In the genomic region with DNA sequence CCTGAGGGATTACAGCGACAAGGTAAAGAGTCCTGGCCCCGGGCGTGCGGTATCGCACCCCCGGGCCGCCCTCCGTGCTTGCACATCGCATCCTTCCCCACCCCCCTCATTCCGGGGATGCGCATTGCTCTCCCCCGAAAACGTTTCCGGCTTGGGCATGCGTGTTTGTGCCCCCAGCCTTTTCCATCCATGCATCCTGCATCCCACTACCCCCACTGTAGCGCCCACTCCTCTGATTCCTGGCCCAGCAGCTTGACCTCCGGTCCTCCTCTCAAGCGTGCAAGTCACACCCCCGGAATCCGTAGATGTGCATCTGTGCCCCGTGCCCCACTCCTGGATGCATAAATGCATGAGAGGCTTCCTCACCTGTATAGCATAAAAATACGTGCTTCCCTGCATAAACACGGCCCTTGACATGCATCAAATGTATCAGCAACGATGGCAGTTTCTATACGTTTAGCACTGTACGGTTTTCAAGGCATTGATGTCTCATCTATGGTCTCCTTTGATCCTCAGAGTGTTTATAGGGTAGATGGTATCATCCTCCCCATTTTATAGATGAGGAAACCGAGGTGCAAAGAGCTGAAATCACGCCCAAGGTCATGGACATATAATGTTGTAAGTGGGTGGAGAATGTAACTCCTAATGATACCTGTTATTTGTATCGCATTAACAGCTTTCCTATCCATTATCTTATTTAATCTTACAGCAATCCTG, we compare ENCODE assay signal across 8 cellular contexts. TPM values are rescaled to one million over a fixed set of nuclear protein-coding genes. Genes with fewer than 3 reads are reported as not detected.
A peak's percentile ranks its signal among the peaks of the same experiment; 100 is the strongest.
DNase-seq lines count a peak whose midpoint lies in the region; ATAC-seq and TF ChIP-seq lines count a peak whose summit lies in the region.

No MANE protein-coding gene starts in this region.

- peaks cover 27% of the 10 kb centered on the region for H4K20me1 ChIP-seq in Loucy (ENCODE audit: insufficient read depth, low read length, poor library complexity, severe bottlenecking)

- H3K4me3 Mint-ChIP-seq in memory B cell, result peak overlapping the region; percentile 100

- intact Hi-C loops in body of pancreas (cut with DNase I), result no loop called here

- TF ChIP-seq POLR2A in body of pancreas (IDR thresholded peaks at IDR 0.05) (no peak), upper lobe of left lung (IDR thresholded peaks at IDR 0.05) (no peak)

- no peak for TF ChIP-seq EP300 in upper lobe of left lung (IDR thresholded peaks at IDR 0.05)

- H3K4me3 ChIP-seq in AG10803 (ENCODE audit: low read length), result peak overlapping the region; percentile 93
- peak overlapping the region; percentile 84 for H3K4me3 ChIP-seq in Loucy (ENCODE audit: low read length, poor library complexity, severe bottlenecking)
- peak overlapping the region; percentile 67 to 92 for H3K4me3 ChIP-seq in body of pancreas
- H3K4me3 ChIP-seq in upper lobe of left lung, result peak overlapping the region; percentile 76 to 97 (median 90)

- H3K27me3 ChIP-seq in Loucy (ENCODE audit: insufficient read depth, low read length, poor library complexity, severe bottlenecking), result no peaks in the 10 kb centered on the region
- H3K27me3 ChIP-seq in body of pancreas, result no peaks in the 10 kb centered on the region
- no peaks in the 10 kb centered on the region for H3K27me3 ChIP-seq in upper lobe of left lung

- H3K27ac Mint-ChIP-seq in memory B cell, result peak overlapping the region; percentile 96

- TF ChIP-seq CTCF in AG10803 (conservative IDR thresholded peaks at IDR 0.05; ENCODE audit: low read length) (no peak), Loucy (conservative IDR thresholded peaks at IDR 0.05; ENCODE audit: low read length) (no peak; the same call in 1 of the 2 replicates), body of pancreas (IDR thresholded peaks at IDR 0.05) (no peak), upper lobe of left lung (IDR thresholded peaks at IDR 0.05) (no peak)

- H3K4me1 Mint-ChIP-seq in memory B cell, result peaks cover 26% of the 10 kb centered on the region

- ATAC-seq in GM19035 (IDR thresholded peaks at IDR 0.05; ENCODE audit: unreplicated experiment), result peak; percentile 9
- no peak for ATAC-seq in body of pancreas
- ATAC-seq in memory B cell (ENCODE audit: low read depth), result no peak
- no peak for ATAC-seq in upper lobe of left lung (ENCODE audit: low FRiP score in 2 of 2)

- H3K79me2 ChIP-seq in Loucy (ENCODE audit: insufficient read depth, low read length), result peaks cover 54% of the 10 kb centered on the region

- H3K9me2 ChIP-seq in Loucy (replicated peaks; ENCODE audit: low read depth, low read length), result no peaks in the 10 kb centered on the region

- H3K27me3 Mint-ChIP-seq in memory B cell, result no peaks in the 10 kb centered on the region

- H3K27ac ChIP-seq in body of pancreas (peak overlapping the region; percentile 79 to 97 (median 89)), upper lobe of left lung (peak overlapping the region; percentile 88 to 94 (median 92))

- H3K9me3 Mint-ChIP-seq in memory B cell, result no peaks in the 10 kb centered on the region

- H3K9me3 ChIP-seq in Loucy (ENCODE audit: insufficient read depth, low read depth, low read length) (no peaks in the 10 kb centered on the region), body of pancreas (no peaks in the 10 kb centered on the region), upper lobe of left lung (no peaks in the 10 kb centered on the region)

- H2AFZ ChIP-seq in Loucy (ENCODE audit: low read length), result peak overlapping the region; percentile 87

- peak overlapping the region; percentile 79 for H3K9ac ChIP-seq in Loucy (ENCODE audit: low read depth, low read length, poor library complexity, severe bottlenecking)

- H3K4me1 ChIP-seq in Loucy (ENCODE audit: insufficient read depth, low read length, poor library complexity, severe bottlenecking) (peaks cover 30% of the 10 kb centered on the region), body of pancreas (peaks cover 33% of the 10 kb centered on the region), upper lobe of left lung (peaks cover 11 to 24% (median 13%) of the 10 kb centered on the region in 4 donors)

- no peaks in the 10 kb centered on the region for H3F3A ChIP-seq in Loucy (ENCODE audit: low read depth)

- peaks cover 3% of the 10 kb centered on the region for H3K36me3 Mint-ChIP-seq in memory B cell

- WGBS in body of pancreas, 2 donors, result 2 to 3% methylated on average over 21 to 29 of the region's 29 CpGs
- WGBS in upper lobe of left lung, 2 donors, result 8% methylated on average over 23 to 29 of the region's 29 CpGs

- DNase-seq in AG10803 (ENCODE audit: low read depth), result no peak
- DNase-seq in body of pancreas, result no peak
- peak in 1 of 2 donors; percentile 22 for DNase-seq in memory B cell (ENCODE audit: low spot score in 2 of 2)
- DNase-seq in upper lobe of left lung, result no peak
- no peak for DNase-seq in NCI-H1436 (lab: John Stamatoyannopoulos, UW)
- no peak for DNase-seq in NOMO-1 treated with DMSO at 0.1 percent for 48 hours (lab: John Stamatoyannopoulos, UW; ENCODE audit: unreplicated experiment)

- no peaks in the 10 kb centered on the region for H3K36me3 ChIP-seq in Loucy (ENCODE audit: insufficient read depth, low read length)
- no peaks in the 10 kb centered on the region for H3K36me3 ChIP-seq in body of pancreas (replicated peaks in 1 of 2; ENCODE audit: insufficient read depth in 1 of 2, low read depth in 2 of 2)
- H3K36me3 ChIP-seq in upper lobe of left lung, result no peaks in the 10 kb centered on the region

- H3K4me2 ChIP-seq in Loucy (ENCODE audit: low read depth, low read length, poor library complexity, severe bottlenecking), result peak overlapping the region; percentile 89

RNA-seq across cellular contexts. Expression of a gene that starts 0.5 kb away (rescaled TPM):
- total RNA-seq in body of pancreas, result 10 to 100 TPM; 15.6 to 22.1 TPM
- 10 to 100 TPM in 4 of 6 donors, 1 to 10 TPM in 2; 7.8 to 27.2 (median 10.8) TPM for total RNA-seq in upper lobe of left lung
